Comparison of ENCODE assay signal across 22 cellular contexts in genomic region chr11:91800208-91800914, GRCh38.
DNase-seq lines count a peak whose midpoint lies in the region; ATAC-seq, FAIRE-seq and TF ChIP-seq lines count a peak whose summit lies in the region.
"Had no signal": no experiment of that assay in that cellular context is flagged by ENCODE, and none has a peak within 500 bp of the region (broad histone marks: within the 10 kb centered on the region; RNA-seq: fewer than 3 reads in every experiment).

No MANE protein-coding gene starts in this region.

- H3K27me3 ChIP-seq in astrocyte (ENCODE audit: insufficient read depth, low read length), result no peaks in the 10 kb centered on the region
- H3K27me3 ChIP-seq in mesenchymal stem cell (ENCODE audit: control insufficient read depth in 1 of 2, insufficient read depth in 1 of 2, low read length in 2 of 2), result peaks cover 0 to 21% of the 10 kb centered on the region in 2 experiments
- no peaks in the 10 kb centered on the region for H3K27me3 ChIP-seq in psoas muscle (ENCODE audit: insufficient read depth in 3 of 3, low read length in 2 of 3)
- H3K27me3 ChIP-seq: SJCRH30 had no signal

- H3K9ac ChIP-seq in astrocyte (ENCODE audit: low read length) (no peak overlapping the region), mesenchymal stem cell (ENCODE audit: low read length) (no peak overlapping the region)

- intact Hi-C loops in Right ventricle myocardium inferior (cut with DNase I) (no loop called here), cardiac septum (cut with DNase I) (no loop called here), sciatic nerve (cut with DNase I) (no loop called here), psoas muscle (cut with DNase I) (no loop called here)

- peak overlapping the region in 1 of 2 experiments; percentile 59 for H3K14ac ChIP-seq in mesenchymal stem cell (ENCODE audit: low read length in 2 of 2)

- no peak overlapping the region for H2BK15ac ChIP-seq in mesenchymal stem cell (ENCODE audit: low read depth, poor library complexity, severe bottlenecking)

- no peaks in the 10 kb centered on the region for H3K79me2 ChIP-seq in astrocyte (ENCODE audit: insufficient read depth, low read length)

- peak overlapping the region; percentile 6 for H2AK5ac ChIP-seq in mesenchymal stem cell (ENCODE audit: low read length, severe bottlenecking)

- 89% methylated on average over 9 of the region's 9 CpGs for WGBS in mesenchymal stem cell
- 41 to 52% (median 41%) methylated on average over 9 of the region's 9 CpGs for WGBS in psoas muscle, 3 donors

- no peak overlapping the region for H3K27ac ChIP-seq in astrocyte (ENCODE audit: low read depth, low read length)
- no peak overlapping the region for H3K27ac ChIP-seq in mesenchymal stem cell (ENCODE audit: low read length, poor library complexity, severe bottlenecking)
- H3K27ac ChIP-seq in psoas muscle, result no peak overlapping the region
- H3K27ac ChIP-seq: HL-60, RWPE1, SJCRH30 had no signal

- no peak overlapping the region for H3K27ac Mint-ChIP-seq in astrocyte (ENCODE audit: unreplicated experiment)
- H3K27ac Mint-ChIP-seq: CD14-positive monocyte had no signal

- DNase-seq in Right ventricle myocardium inferior (ENCODE audit: missing footprints) (peak; percentile 65), cardiac septum (ENCODE audit: low spot score) (no peak), astrocyte (ENCODE audit: low read depth) (peak; percentile 10), mesenchymal stem cell (no peak), sciatic nerve (ENCODE audit: low spot score) (no peak), HTR-8/SVneo (ENCODE audit: insufficient read length, low spot score) (no peak), GM12891 (ENCODE audit: insufficient read length, low spot score) (no peak), psoas muscle (no peak)
- DNase-seq: 8988T; KBM-7; NCI-H1092; NCI-H1436; NCI-H187 treated with DMSO at 0.1 percent for 48 hours; NCI-H2107; NCI-H774; NK-92 treated with Interleukin-12 subunit alpha and Interleukin-12 subunit beta, amount 100 ng/mL, for 24 hours; SJCRH30 had no signal

- no peak overlapping the region for H3K18ac ChIP-seq in mesenchymal stem cell (ENCODE audit: low read depth in 1 of 2, low read length in 2 of 2)

- H4K8ac ChIP-seq in mesenchymal stem cell (ENCODE audit: low read length), result no peak overlapping the region

- H3K4me1 Mint-ChIP-seq in astrocyte (ENCODE audit: low read depth, unreplicated experiment), result peaks cover 53% of the 10 kb centered on the region
- H3K4me1 Mint-ChIP-seq: CD14-positive monocyte had no signal

- H3K4me3 ChIP-seq in astrocyte (ENCODE audit: insufficient read depth, low read depth, low read length) (no peak overlapping the region), mesenchymal stem cell (ENCODE audit: insufficient read depth in 1 of 2, low read depth in 1 of 2, low read length in 2 of 2) (no peak overlapping the region), psoas muscle (no peak overlapping the region)
- H3K4me3 ChIP-seq: SJCRH30 had no signal

- H3K9me3 ChIP-seq in astrocyte (ENCODE audit: insufficient read depth, low read depth, low read length) (no peaks in the 10 kb centered on the region), mesenchymal stem cell (ENCODE audit: control insufficient read depth, low read length) (no peaks in the 10 kb centered on the region), psoas muscle (no peaks in the 10 kb centered on the region)
- H3K9me3 ChIP-seq: SJCRH30 had no signal

- FAIRE-seq in astrocyte (lab: Jason Lieb, UNC) (no peak), HTR-8/SVneo (lab: Jason Lieb, UNC) (no peak), GM12891 (lab: Jason Lieb, UNC) (no peak)
- FAIRE-seq: G401.6, H54 had no signal

- no peaks in the 10 kb centered on the region for H3K36me3 ChIP-seq in astrocyte (ENCODE audit: insufficient read depth, low read length)
- H3K36me3 ChIP-seq in mesenchymal stem cell (ENCODE audit: control insufficient read depth in 1 of 2, insufficient read depth in 2 of 2, low read depth in 1 of 2, low read length in 2 of 2), result no peaks in the 10 kb centered on the region
- no peaks in the 10 kb centered on the region for H3K36me3 ChIP-seq in psoas muscle (ENCODE audit: insufficient read depth in 1 of 2, low read depth in 1 of 2)
- H3K36me3 ChIP-seq: SJCRH30 had no signal

- no peak overlapping the region for H3K4me3 Mint-ChIP-seq in astrocyte (ENCODE audit: unreplicated experiment)
- H3K4me3 Mint-ChIP-seq: CD14-positive monocyte had no signal

- no peak overlapping the region for H3K4ac ChIP-seq in mesenchymal stem cell (ENCODE audit: low read depth in 1 of 2, low read length in 2 of 2)

- no peaks in the 10 kb centered on the region for H3K27me3 Mint-ChIP-seq in astrocyte (ENCODE audit: low read depth, unreplicated experiment)

- no peak overlapping the region for H3K23ac ChIP-seq in mesenchymal stem cell (ENCODE audit: low read length in 2 of 2)

- H3K9me3 Mint-ChIP-seq in astrocyte (ENCODE audit: unreplicated experiment), result no peaks in the 10 kb centered on the region

- H2BK12ac ChIP-seq in mesenchymal stem cell (ENCODE audit: low read length in 2 of 2), result no peak overlapping the region

- H2BK120ac ChIP-seq in mesenchymal stem cell (ENCODE audit: low read depth, low read length), result no peak overlapping the region

- TF ChIP-seq CTCF in astrocyte (IDR thresholded peaks at IDR 0.05; ENCODE audit: insufficient read depth, low read depth, low read length) (no peak), psoas muscle (IDR thresholded peaks at IDR 0.05) (no peak)

- H3K4me1 ChIP-seq in astrocyte (ENCODE audit: insufficient read depth, low read length) (no peaks in the 10 kb centered on the region), mesenchymal stem cell (ENCODE audit: control insufficient read depth, insufficient read depth, low read depth, low read length) (peaks cover 14% of the 10 kb centered on the region), psoas muscle (no peaks in the 10 kb centered on the region)

- H4K91ac ChIP-seq in mesenchymal stem cell (ENCODE audit: low read length), result no peak overlapping the region

- peak; percentile 72 for ATAC-seq in Right ventricle myocardium inferior
- peak; percentile 30 for ATAC-seq in sciatic nerve
- no peak for ATAC-seq in psoas muscle

- no peaks in the 10 kb centered on the region for H3K36me3 Mint-ChIP-seq in astrocyte (ENCODE audit: low read depth, unreplicated experiment)
- H3K36me3 Mint-ChIP-seq: CD14-positive monocyte had no signal

- H2AFZ ChIP-seq in astrocyte (ENCODE audit: low read depth, low read length) (no peak overlapping the region), mesenchymal stem cell (ENCODE audit: low read depth, low read length) (no peak overlapping the region)

- no peak for TF ChIP-seq POLR2A in GM12891 (IDR thresholded peaks at IDR 0.05; ENCODE audit: low read depth, low read length)

- no peaks in the 10 kb centered on the region for H4K20me1 ChIP-seq in astrocyte (ENCODE audit: insufficient read depth, low read length)

- no peaks in the 10 kb centered on the region for H3K79me1 ChIP-seq in mesenchymal stem cell (replicated peaks; ENCODE audit: low read length, poor library complexity, severe bottlenecking)

- H2BK5ac ChIP-seq in mesenchymal stem cell (ENCODE audit: low read depth, low read length, poor library complexity, severe bottlenecking), result no peak overlapping the region

- H3K4me2 ChIP-seq in astrocyte (ENCODE audit: low read length) (no peak overlapping the region), mesenchymal stem cell (ENCODE audit: low read length, poor library complexity, severe bottlenecking) (no peak overlapping the region)

TF ChIP-seq in GM12891, 5 proteins besides CTCF, POLR2A, EP300 and RAD21:
- TF ChIP-seq POLR2AphosphoS5 (IDR thresholded peaks at IDR 0.05; ENCODE audit: low read depth, low read length) (no peak), PAX5 (IDR thresholded peaks at IDR 0.05; ENCODE audit: insufficient read depth, low read length, severe bottlenecking) (no peak), POU2F2 (IDR thresholded peaks at IDR 0.05; ENCODE audit: low read depth, low read length) (no peak), SPI1 (IDR thresholded peaks at IDR 0.05; ENCODE audit: low read depth, low read length) (no peak), TAF1 (IDR thresholded peaks at IDR 0.05; ENCODE audit: low read depth, low read length) (no peak)

Comparison
In these comparisons a context has a peak if more than half of its experiments do, and no peak if none do; other contexts are left out.
1. DNase-seq: peak in Right ventricle myocardium inferior (single experiment) and astrocyte (single experiment); none in cardiac septum (single experiment), mesenchymal stem cell (single experiment), sciatic nerve (single experiment), HTR-8/SVneo (single experiment), GM12891 (single experiment) and psoas muscle (0 of 2).
2. ATAC-seq: peak in Right ventricle myocardium inferior (single experiment) and sciatic nerve (single experiment); none in psoas muscle (0 of 4).